In genomic region chr13:110699148-110700145, GRCh38 we compare ENCODE assay signal across 20 cellular contexts. TPM values are rescaled to one million over a fixed set of nuclear protein-coding genes. Genes with fewer than 3 reads are reported as not detected.
DNase-seq lines count a peak whose midpoint lies in the region; ATAC-seq, FAIRE-seq and TF ChIP-seq lines count a peak whose summit lies in the region.
"Had no signal": no experiment of that assay in that cellular context is flagged by ENCODE, and none has a peak within 500 bp of the region (broad histone marks: within the 10 kb centered on the region; RNA-seq: fewer than 3 reads in every experiment).

No MANE protein-coding gene starts in this region.

- CTCF ChIA-PET in OCI-LY7 (lab: Charles Lee; ENCODE audit: unreplicated experiment) = no interaction called here

- H3K4me1 ChIP-seq in CD4-positive, CD25-positive, alpha-beta regulatory T cell (ENCODE audit: control insufficient read depth, insufficient read depth, low read length, poor library complexity, severe bottlenecking) = peaks cover 14% of the 10 kb centered on the region
- H3K4me1 ChIP-seq in OCI-LY7 (ENCODE audit: insufficient read depth, low read length, poor library complexity, severe bottlenecking) = peaks cover 74% of the 10 kb centered on the region
- H3K4me1 ChIP-seq in testis = no peaks in the 10 kb centered on the region

- POLR2A ChIA-PET in OCI-LY7 (lab: Charles Lee) = no interaction called here

- H3K4me3 ChIP-seq in CD4-positive, CD25-positive, alpha-beta regulatory T cell (ENCODE audit: low read depth, low read length) = no peak overlapping the region
- H3K4me3 ChIP-seq in OCI-LY7 (ENCODE audit: low read depth, low read length, poor library complexity, severe bottlenecking) (peak overlapping the region; percentile 43), brain microvascular endothelial cell (ENCODE audit: low read depth, low read length) (no peak overlapping the region), testis (no peak overlapping the region)
- H3K4me3 ChIP-seq: GM23248, heart left ventricle, right lobe of liver, tibial nerve had no signal

- H3K27me3 ChIP-seq in CD4-positive, CD25-positive, alpha-beta regulatory T cell (ENCODE audit: control insufficient read depth, insufficient read depth, low read length) = no peaks in the 10 kb centered on the region
- H3K27me3 ChIP-seq in brain microvascular endothelial cell (replicated peaks) (no peaks in the 10 kb centered on the region), testis (no peaks in the 10 kb centered on the region)
- H3K27me3 ChIP-seq: BE2C, heart left ventricle, right lobe of liver, tibial nerve had no signal

- TF ChIP-seq POLR2A in testis (IDR thresholded peaks at IDR 0.05) = no peak

- no peak overlapping the region for H2AFZ ChIP-seq in OCI-LY7 (ENCODE audit: low read length)
- H2AFZ ChIP-seq: GM23248 had no signal

- peaks cover 72% of the 10 kb centered on the region for H3K36me3 ChIP-seq in CD4-positive, CD25-positive, alpha-beta regulatory T cell (ENCODE audit: control insufficient read depth, insufficient read depth, low read length)
- peaks cover 75% of the 10 kb centered on the region for H3K36me3 ChIP-seq in OCI-LY7 (ENCODE audit: insufficient read depth, low read length)
- H3K36me3 ChIP-seq in brain microvascular endothelial cell (replicated peaks) = peaks cover 33% of the 10 kb centered on the region
- no peaks in the 10 kb centered on the region for H3K36me3 ChIP-seq in testis (ENCODE audit: low read depth, missing control alignments)

- TF ChIP-seq CTCF in OCI-LY7 (conservative IDR thresholded peaks at IDR 0.05; ENCODE audit: low read length) (no peak), nephron progenitor cell (IDR thresholded peaks at IDR 0.05) (no peak), brain microvascular endothelial cell (IDR thresholded peaks at IDR 0.05; ENCODE audit: low read depth, low read length, missing control alignments) (no peak), testis (IDR thresholded peaks at IDR 0.05) (no peak), D721Med (IDR thresholded peaks at IDR 0.05; ENCODE audit: insufficient read depth, missing control alignments) (no peak)

- peak overlapping the region; percentile 70 for H3K4me2 ChIP-seq in OCI-LY7 (ENCODE audit: low read length)
- H3K4me2 ChIP-seq: SK-N-SH had no signal

- no peaks in the 10 kb centered on the region for H3K9me2 ChIP-seq in OCI-LY7 (ENCODE audit: insufficient read depth, low read length)
- H3K9me2 ChIP-seq: SK-N-SH had no signal

- WGBS in testis, 2 donors = 82 to 86% methylated on average over 13 to 15 of the region's 15 CpGs

- H3K27ac Mint-ChIP-seq in CD4-positive, CD25-positive, alpha-beta regulatory T cell = peak overlapping the region in 2 of 3 donors; percentile 6 to 49
- H3K27ac Mint-ChIP-seq in nephron progenitor cell = peak overlapping the region; percentile 69
- H3K27ac Mint-ChIP-seq: activated T-helper 1 cell treated with anti-CD3 and anti-CD28 coated beads, Interleukin-12 subunit alpha, Interleukin-12 subunit beta, Interleukin-2, Interleukin-4 antibody, amounts not matched to agents 30 ng/mL and 10 ng/mL and 1 ng/mL, durations not matched to agents 14 hours and 24 hours and 36 hours; mesothelial cell of epicardium had no signal

- DNase-seq in CD4-positive, CD25-positive, alpha-beta regulatory T cell = no peak
- DNase-seq in OCI-LY7 (ENCODE audit: low spot score) = no peak
- no peak for DNase-seq in nephron progenitor cell
- no peak for DNase-seq in brain microvascular endothelial cell
- no peak for DNase-seq in NCI-H82 treated with DMSO at 0.1 percent for 48 hours (lab: John Stamatoyannopoulos, UW; ENCODE audit: unreplicated experiment)
- no peak for DNase-seq in testis
- DNase-seq in D721Med (ENCODE audit: insufficient read length, low spot score) = no peak
- DNase-seq: BE2C, GM23248, heart left ventricle, NCI-H187, NCI-H510A, right lobe of liver, SK-N-SH had no signal

- H3K36me3 Mint-ChIP-seq in CD4-positive, CD25-positive, alpha-beta regulatory T cell = peaks cover 28% of the 10 kb centered on the region
- H3K36me3 Mint-ChIP-seq in nephron progenitor cell (ENCODE audit: low read depth) = peaks cover 64% of the 10 kb centered on the region

- no peaks in the 10 kb centered on the region for H3K27me3 Mint-ChIP-seq in CD4-positive, CD25-positive, alpha-beta regulatory T cell
- H3K27me3 Mint-ChIP-seq in nephron progenitor cell (ENCODE audit: low read depth, poor library complexity) = no peaks in the 10 kb centered on the region

- H3K9me3 Mint-ChIP-seq in CD4-positive, CD25-positive, alpha-beta regulatory T cell = no peaks in the 10 kb centered on the region
- H3K9me3 Mint-ChIP-seq in nephron progenitor cell = no peaks in the 10 kb centered on the region
- H3K9me3 Mint-ChIP-seq: activated T-helper 1 cell treated with anti-CD3 and anti-CD28 coated beads, Interleukin-12 subunit alpha, Interleukin-12 subunit beta, Interleukin-2, Interleukin-4 antibody, amounts not matched to agents 30 ng/mL and 10 ng/mL and 1 ng/mL, durations not matched to agents 14 hours and 24 hours and 36 hours; mesothelial cell of epicardium had no signal

- H3K9me3 ChIP-seq in CD4-positive, CD25-positive, alpha-beta regulatory T cell (ENCODE audit: control insufficient read depth in 2 of 2, low read length in 2 of 2) = no peaks in the 10 kb centered on the region
- no peaks in the 10 kb centered on the region for H3K9me3 ChIP-seq in OCI-LY7 (ENCODE audit: low read length)
- no peaks in the 10 kb centered on the region for H3K9me3 ChIP-seq in testis
- H3K9me3 ChIP-seq: BE2C, heart left ventricle, right lobe of liver, SK-N-SH, tibial nerve had no signal

- no peak for ATAC-seq in CD4-positive, CD25-positive, alpha-beta regulatory T cell (ENCODE audit: low read depth in 2 of 2)
- ATAC-seq in GM21515 (IDR thresholded peaks at IDR 0.05; ENCODE audit: unreplicated experiment) = peak; percentile 3
- ATAC-seq: heart left ventricle, Panc1 had no signal

- FAIRE-seq in D721Med (lab: Jason Lieb, UNC) = no peak
- FAIRE-seq: TTC549 had no signal

- H3K79me2 ChIP-seq in OCI-LY7 (ENCODE audit: insufficient read depth, low read depth, low read length) = peaks cover 29% of the 10 kb centered on the region; the same call in 1 of the 2 replicates

- H3K27ac ChIP-seq in CD4-positive, CD25-positive, alpha-beta regulatory T cell (ENCODE audit: insufficient read depth, low read length, poor library complexity, severe bottlenecking) = no peak overlapping the region
- H3K27ac ChIP-seq in OCI-LY7 (ENCODE audit: low read depth, low read length, poor library complexity, severe bottlenecking) (peak overlapping the region; percentile 90), brain microvascular endothelial cell (no peak overlapping the region), testis (no peak overlapping the region)
- H3K27ac ChIP-seq: GM23248, heart left ventricle, right lobe of liver, tibial nerve had no signal

- H3K4me3 Mint-ChIP-seq in CD4-positive, CD25-positive, alpha-beta regulatory T cell = peak overlapping the region in 1 of 4 donors; percentile 49
- no peak overlapping the region for H3K4me3 Mint-ChIP-seq in nephron progenitor cell
- H3K4me3 Mint-ChIP-seq: activated T-helper 1 cell treated with anti-CD3 and anti-CD28 coated beads, Interleukin-12 subunit alpha, Interleukin-12 subunit beta, Interleukin-2, Interleukin-4 antibody, amounts not matched to agents 30 ng/mL and 10 ng/mL and 1 ng/mL, durations not matched to agents 14 hours and 24 hours and 36 hours; mesothelial cell of epicardium had no signal

- H3K4me1 Mint-ChIP-seq in CD4-positive, CD25-positive, alpha-beta regulatory T cell = peaks cover 9 to 68% (median 42%) of the 10 kb centered on the region in 4 donors
- H3K4me1 Mint-ChIP-seq in nephron progenitor cell = peaks cover 42% of the 10 kb centered on the region

- intact Hi-C loops in OCI-LY7 (cut with micrococcal nuclease; ENCODE audit: unreplicated experiment) = no loop called here
- intact Hi-C loops in testis (cut with DNase I; ENCODE audit: low total_unique reads) = no loop called here

- no TSS peak for BruUV-seq in OCI-LY7 (replicated peaks; lab: Mats Ljungman, UMichigan)

- no peaks in the 10 kb centered on the region for H4K20me1 ChIP-seq in OCI-LY7 (ENCODE audit: insufficient read depth, low read length)

- in situ Hi-C loops in brain microvascular endothelial cell (cut with HindIII; ENCODE audit: low pct_ligation_motif_present, low sequenced_read_pairs) = no loop called here

RNA-seq across cellular contexts. Expression of gene CARS2, which starts 6.5 kb away (rescaled TPM):
- total RNA-seq in CD4-positive, CD25-positive, alpha-beta regulatory T cell = 71.4 TPM
- 10 to 100 TPM; 23.1 to 39.9 (median 34.2) TPM for polyA plus RNA-seq in CD4-positive, CD25-positive, alpha-beta regulatory T cell
- 45.0 and 50.9 TPM in 2 replicates for total RNA-seq in OCI-LY7 (2014; rRNA removed; shearing (Covaris generic))
- 47.3 and 48.3 TPM in 2 replicates for total RNA-seq in OCI-LY7 (2022)
- total RNA-seq in testis = 100 to 1,000 TPM; 100 to 116 TPM
- 60.4 TPM for polyA plus RNA-seq in testis (ENCODE audit: insufficient read depth, low read depth, low replicate concordance)

RNA-seq across cellular contexts. Expression of gene ING1, which starts 14.1 kb away (rescaled TPM):
- total RNA-seq in CD4-positive, CD25-positive, alpha-beta regulatory T cell = 16.8 TPM
- polyA plus RNA-seq in CD4-positive, CD25-positive, alpha-beta regulatory T cell = 10 to 100 TPM; 13.1 to 16.4 (median 14.8) TPM
- 9.6 and 11.8 TPM in 2 replicates for total RNA-seq in OCI-LY7 (2014; rRNA removed; shearing (Covaris generic))
- total RNA-seq in OCI-LY7 (2022) (11.8 and 14.7 TPM in 2 replicates), testis (10 to 100 TPM; 43.6 to 45.5 TPM)
- 42.2 TPM for polyA plus RNA-seq in testis (ENCODE audit: insufficient read depth, low read depth, low replicate concordance)
